In the genomic region with DNA sequence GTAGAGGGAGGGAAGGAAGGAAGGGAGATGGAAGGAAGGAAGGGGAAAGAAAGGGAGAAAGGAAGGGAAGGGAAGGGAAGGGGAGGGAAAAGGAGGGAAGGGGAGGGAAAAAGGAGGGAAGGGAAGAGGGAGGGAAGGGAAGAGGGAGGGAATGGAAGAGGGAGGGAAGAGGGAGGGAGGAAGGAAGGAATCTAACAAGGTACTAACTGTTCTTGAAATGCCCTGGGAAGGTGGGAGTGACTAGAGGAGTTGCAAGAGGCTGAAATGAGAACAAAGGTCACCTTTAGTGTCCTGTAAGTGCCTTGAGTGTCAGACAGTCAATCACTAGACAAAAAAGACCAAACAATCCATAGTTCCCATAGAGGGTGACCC, we compare ENCODE assay signal across 16 cellular contexts. TPM values are rescaled to one million over a fixed set of nuclear protein-coding genes. Genes with fewer than 3 reads are reported as not detected.
A peak's percentile ranks its signal among the peaks of the same experiment; 100 is the strongest.
DNase-seq lines count a peak whose midpoint lies in the region; ATAC-seq and TF ChIP-seq lines count a peak whose summit lies in the region.
"Had no signal": no experiment of that assay in that cellular context is flagged by ENCODE, and none has a peak within 500 bp of the region (broad histone marks: within the 10 kb centered on the region; RNA-seq: fewer than 3 reads in every experiment).

No MANE protein-coding gene starts in this region.

- no peaks in the 10 kb centered on the region for H3K27me3 ChIP-seq in gastroesophageal sphincter
- H3K27me3 ChIP-seq in tibial nerve: no peaks in the 10 kb centered on the region
- H3K27me3 ChIP-seq: left lung had no signal

- H3K36me3 Mint-ChIP-seq in activated T-cell treated with anti-CD3 and anti-CD28 coated beads, Interleukin-2, amount 50 U/mL, for 24 hours (ENCODE audit: low read depth): peaks cover 22% of the 10 kb centered on the region
- peaks cover 0 to 9% of the 10 kb centered on the region in 2 donors for H3K36me3 Mint-ChIP-seq in activated T-cell treated with anti-CD3 and anti-CD28 coated beads, Interleukin-2, amount 50 U/mL, for 72 hours (ENCODE audit: insufficient read depth in 2 of 2)

- no peaks in the 10 kb centered on the region for H3K9me3 Mint-ChIP-seq in activated T-cell treated with anti-CD3 and anti-CD28 coated beads, Interleukin-2, amount 50 U/mL, for 24 hours
- no peaks in the 10 kb centered on the region for H3K9me3 Mint-ChIP-seq in activated T-cell treated with anti-CD3 and anti-CD28 coated beads, Interleukin-2, amount 50 U/mL, for 72 hours
- H3K9me3 Mint-ChIP-seq: activated T-cell treated with anti-CD3 and anti-CD28 coated beads, Interleukin-2, amount 50 U/mL, for 4 hours had no signal

- no peak overlapping the region for H3K4me3 ChIP-seq in NB4 (ENCODE audit: low read depth, low read length)
- no peak overlapping the region for H3K4me3 ChIP-seq in gastroesophageal sphincter
- no peak overlapping the region for H3K4me3 ChIP-seq in tibial nerve
- H3K4me3 ChIP-seq: left lung had no signal

- peak overlapping the region in 3 of 4 donors; percentile 32 to 95 (median 51) for H3K27ac ChIP-seq in gastroesophageal sphincter
- peak overlapping the region in 3 of 4 donors; percentile 42 to 87 (median 73) for H3K27ac ChIP-seq in tibial nerve

- H3K27me3 Mint-ChIP-seq in activated T-cell treated with anti-CD3 and anti-CD28 coated beads, Interleukin-2, amount 50 U/mL, for 24 hours: no peaks in the 10 kb centered on the region
- H3K27me3 Mint-ChIP-seq in activated T-cell treated with anti-CD3 and anti-CD28 coated beads, Interleukin-2, amount 50 U/mL, for 72 hours (ENCODE audit: low read depth): no peaks in the 10 kb centered on the region
- H3K27me3 Mint-ChIP-seq: naive thymus-derived CD4-positive, alpha-beta T cell had no signal

- no peak overlapping the region for H3K4me3 Mint-ChIP-seq in activated T-cell treated with anti-CD3 and anti-CD28 coated beads, Interleukin-2, amount 50 U/mL, for 24 hours
- H3K4me3 Mint-ChIP-seq in activated T-cell treated with anti-CD3 and anti-CD28 coated beads, Interleukin-2, amount 50 U/mL, for 72 hours: no peak overlapping the region
- H3K4me3 Mint-ChIP-seq: activated T-cell treated with anti-CD3 and anti-CD28 coated beads, Interleukin-2, amount 50 U/mL, for 4 hours had no signal

- H3K9me3 ChIP-seq in gastroesophageal sphincter (no peaks in the 10 kb centered on the region), tibial nerve (no peaks in the 10 kb centered on the region)
- H3K9me3 ChIP-seq: left lung had no signal

- TF ChIP-seq POLR2A in NB4 (IDR thresholded peaks at IDR 0.05; ENCODE audit: extremely low read depth, insufficient read length) (no peak), gastroesophageal sphincter (IDR thresholded peaks at IDR 0.05) (no peak), tibial nerve (IDR thresholded peaks at IDR 0.05) (no peak)

- peaks cover 77% of the 10 kb centered on the region for H3K4me1 Mint-ChIP-seq in activated T-cell treated with anti-CD3 and anti-CD28 coated beads, Interleukin-2, amount 50 U/mL, for 24 hours (ENCODE audit: low read depth)
- peaks cover 87% of the 10 kb centered on the region for H3K4me1 Mint-ChIP-seq in activated T-cell treated with anti-CD3 and anti-CD28 coated beads, Interleukin-2, amount 50 U/mL, for 72 hours (ENCODE audit: low read depth)

- TF ChIP-seq EP300 in gastroesophageal sphincter (IDR thresholded peaks at IDR 0.05) (no peak), tibial nerve (IDR thresholded peaks at IDR 0.05) (no peak)

- H3K36me3 ChIP-seq in gastroesophageal sphincter (no peaks in the 10 kb centered on the region), tibial nerve (no peaks in the 10 kb centered on the region)
- H3K36me3 ChIP-seq: left lung had no signal

- no peak for TF ChIP-seq CTCF in NB4 (IDR thresholded peaks at IDR 0.05; ENCODE audit: low read depth, low read length)
- TF ChIP-seq CTCF in gastroesophageal sphincter (IDR thresholded peaks at IDR 0.05): no peak
- no peak for TF ChIP-seq CTCF in tibial nerve (IDR thresholded peaks at IDR 0.05)

- DNase-seq in activated T-cell treated with anti-CD3 and anti-CD28 coated beads, Interleukin-2, amount 50 U/mL, for 24 hours: no peak
- no peak for DNase-seq in activated T-cell treated with anti-CD3 and anti-CD28 coated beads, Interleukin-2, amount 50 U/mL, for 72 hours
- DNase-seq in NB4 (ENCODE audit: low read depth) (peak; percentile 39), tibial nerve (ENCODE audit: low spot score in 2 of 2) (no peak), DMS153 treated with DMSO at 0.1 percent for 48 hours (lab: John Stamatoyannopoulos, UW; ENCODE audit: unreplicated experiment) (no peak)
- DNase-seq in effector CD8-positive, alpha-beta T cell (lab: John Stamatoyannopoulos, UW): no peak
- DNase-seq: activated CD4-positive, CD25-positive, alpha-beta regulatory T cell; activated T-cell treated with anti-CD3 and anti-CD28 coated beads, Interleukin-2, amount 50 U/mL, for 4 hours; DMS 273 treated with DMSO at 0.1 percent for 48 hours; left lung; naive thymus-derived CD4-positive, alpha-beta T cell; NCI-H1105 treated with DMSO at 0.1 percent for 48 hours; stimulated activated CD4-positive, alpha-beta T cell treated with anti-CD3 and anti-CD28 coated beads, Interleukin-2, amount 100 ng/mL, for 48 hours had no signal

- H3K27ac Mint-ChIP-seq in activated T-cell treated with anti-CD3 and anti-CD28 coated beads, Interleukin-2, amount 50 U/mL, for 24 hours: peak overlapping the region; percentile 57
- H3K27ac Mint-ChIP-seq in activated T-cell treated with anti-CD3 and anti-CD28 coated beads, Interleukin-2, amount 50 U/mL, for 72 hours: no peak overlapping the region

- H3K4me1 ChIP-seq in gastroesophageal sphincter (peaks cover 0 to 22% (median 8%) of the 10 kb centered on the region in 3 donors), tibial nerve (peaks cover 0 to 30% (median 7%) of the 10 kb centered on the region in 4 donors)

- no peak for ATAC-seq in activated T-cell treated with anti-CD3 and anti-CD28 coated beads, Interleukin-2, amount 50 U/mL, for 72 hours (replicated peaks in 1 of 2)
- ATAC-seq in gastroesophageal sphincter (no peak), GM19035 (IDR thresholded peaks at IDR 0.05; ENCODE audit: unreplicated experiment) (no peak)
- ATAC-seq: activated T-cell treated with anti-CD3 and anti-CD28 coated beads, Interleukin-2, amount 50 U/mL, for 4 hours; left lung; naive thymus-derived CD4-positive, alpha-beta T cell; right cardiac atrium had no signal

RNA-seq across cellular contexts. Expression of gene ATP2B4, which starts 2.3 kb away (rescaled TPM):
- 10 to 100 TPM; 34.1 to 65.5 TPM for total RNA-seq in activated T-cell treated with anti-CD3 and anti-CD28 coated beads, Interleukin-2, amount 50 U/mL, for 72 hours
- total RNA-seq in gastroesophageal sphincter (100 to 1,000 TPM; 211 to 454 (median 257) TPM), tibial nerve (100 to 1,000 TPM in 1 of 4 donors, 10 to 100 TPM in 3; 78.6 to 135 (median 85.0) TPM)
